Comparison of ENCODE assay signal across 1 cellular context in the genomic region with DNA sequence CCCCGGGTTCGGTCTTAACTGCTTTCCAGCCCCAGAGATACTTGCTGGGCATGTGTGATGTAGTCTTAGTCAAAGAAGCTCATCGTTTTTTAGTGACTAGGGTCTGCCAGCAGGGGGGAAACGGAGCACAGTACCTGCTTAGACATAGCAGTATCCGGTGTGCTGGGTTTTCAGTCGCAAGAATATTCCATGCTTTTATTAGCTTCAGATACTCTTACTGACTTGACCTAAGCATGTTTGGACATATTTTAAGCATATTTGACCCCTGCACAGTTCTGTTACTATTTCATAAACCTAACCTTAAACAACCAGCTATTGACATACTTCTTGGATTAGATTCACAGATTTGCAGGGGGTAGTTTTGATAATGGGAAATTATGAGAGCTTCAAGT.
TF ChIP-seq lines count a peak whose summit lies in the region.

No MANE protein-coding gene starts in this region.

TF ChIP-seq in HepG2, 621 proteins besides CTCF, POLR2A, EP300 and RAD21 (continued from another document and continues in another):
- no peak for TF ChIP-seq ZNF609 (CRISPR knock-in tag; IDR thresholded peaks at IDR 0.05; ENCODE audit: borderline replicate concordance)
- no peak; the same call in 1 of the 2 replicates for TF ChIP-seq KDM3A (CRISPR knock-in tag; IDR thresholded peaks at IDR 0.05; ENCODE audit: low read depth)
- no peak for TF ChIP-seq ZNF761 (CRISPR knock-in tag; conservative IDR thresholded peaks at IDR 0.05)
- no peak for TF ChIP-seq PAWR (CRISPR knock-in tag; IDR thresholded peaks at IDR 0.05; ENCODE audit: borderline replicate concordance)
- TF ChIP-seq ZNF362 (CRISPR knock-in tag; IDR thresholded peaks at IDR 0.05; ENCODE audit: borderline replicate concordance) = peak; percentile 24; the same call in 1 of the 2 replicates
- TF ChIP-seq MXD4 (CRISPR knock-in tag; IDR thresholded peaks at IDR 0.05) = peak; percentile 24; the same call in 1 of the 2 replicates
- no peak for TF ChIP-seq ARNTL (CRISPR knock-in tag; IDR thresholded peaks at IDR 0.05)
- TF ChIP-seq KIAA2018 (CRISPR knock-in tag; IDR thresholded peaks at IDR 0.05; ENCODE audit: borderline replicate concordance) = no peak
- no peak for TF ChIP-seq ZNF672 (CRISPR knock-in tag; IDR thresholded peaks at IDR 0.05)
- TF ChIP-seq ZNF280B (CRISPR knock-in tag; IDR thresholded peaks at IDR 0.05; ENCODE audit: borderline replicate concordance) = no peak
- no peak for TF ChIP-seq ZNF773 (CRISPR knock-in tag; IDR thresholded peaks at IDR 0.05; ENCODE audit: borderline replicate concordance)
- TF ChIP-seq ISL2 (CRISPR knock-in tag; IDR thresholded peaks at IDR 0.05) = 0 out of 2 replicates have a peak, but pooled peaks have one; percentile 18
- 0 out of 2 replicates have a peak, but pooled peaks have one; percentile 15 for TF ChIP-seq DMAP1 (CRISPR knock-in tag; IDR thresholded peaks at IDR 0.05)
- TF ChIP-seq, protein P1, sequence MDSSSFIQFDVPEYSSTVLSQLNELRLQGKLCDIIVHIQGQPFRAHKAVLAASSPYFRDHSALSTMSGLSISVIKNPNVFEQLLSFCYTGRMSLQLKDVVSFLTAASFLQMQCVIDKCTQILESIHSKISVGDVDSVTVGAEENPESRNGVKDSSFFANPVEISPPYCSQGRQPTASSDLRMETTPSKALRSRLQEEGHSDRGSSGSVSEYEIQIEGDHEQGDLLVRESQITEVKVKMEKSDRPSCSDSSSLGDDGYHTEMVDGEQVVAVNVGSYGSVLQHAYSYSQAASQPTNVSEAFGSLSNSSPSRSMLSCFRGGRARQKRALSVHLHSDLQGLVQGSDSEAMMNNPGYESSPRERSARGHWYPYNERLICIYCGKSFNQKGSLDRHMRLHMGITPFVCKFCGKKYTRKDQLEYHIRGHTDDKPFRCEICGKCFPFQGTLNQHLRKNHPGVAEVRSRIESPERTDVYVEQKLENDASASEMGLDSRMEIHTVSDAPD (CRISPR knock-in tag; IDR thresholded peaks at IDR 0.05) = no peak
- no peak for TF ChIP-seq CEBPG (CRISPR knock-in tag; IDR thresholded peaks at IDR 0.05)
- TF ChIP-seq SOX13 (IDR thresholded peaks at IDR 0.05) = no peak
- no peak for TF ChIP-seq SOX13 (CRISPR knock-in tag; conservative IDR thresholded peaks at IDR 0.05 in 1 of 2, IDR thresholded peaks at IDR 0.05 in 1 of 2)
- 0 out of 2 replicates have a peak, but pooled peaks have one; percentile 50 for TF ChIP-seq ZKSCAN8 (CRISPR knock-in tag; IDR thresholded peaks at IDR 0.05; ENCODE audit: borderline replicate concordance)
- no peak for TF ChIP-seq PCBP2 (optimal IDR thresholded peaks at IDR 0.05; ENCODE audit: low read depth, low read length, poor library complexity, severe bottlenecking)
- TF ChIP-seq FOXP1 (IDR thresholded peaks at IDR 0.05) = no peak
- TF ChIP-seq FOXP1 (CRISPR knock-in tag; IDR thresholded peaks at IDR 0.05) = no peak
- TF ChIP-seq, protein P2, sequence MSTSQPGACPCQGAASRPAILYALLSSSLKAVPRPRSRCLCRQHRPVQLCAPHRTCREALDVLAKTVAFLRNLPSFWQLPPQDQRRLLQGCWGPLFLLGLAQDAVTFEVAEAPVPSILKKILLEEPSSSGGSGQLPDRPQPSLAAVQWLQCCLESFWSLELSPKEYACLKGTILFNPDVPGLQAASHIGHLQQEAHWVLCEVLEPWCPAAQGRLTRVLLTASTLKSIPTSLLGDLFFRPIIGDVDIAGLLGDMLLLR (CRISPR knock-in tag; IDR thresholded peaks at IDR 0.05) = no peak
- TF ChIP-seq, protein P3, sequence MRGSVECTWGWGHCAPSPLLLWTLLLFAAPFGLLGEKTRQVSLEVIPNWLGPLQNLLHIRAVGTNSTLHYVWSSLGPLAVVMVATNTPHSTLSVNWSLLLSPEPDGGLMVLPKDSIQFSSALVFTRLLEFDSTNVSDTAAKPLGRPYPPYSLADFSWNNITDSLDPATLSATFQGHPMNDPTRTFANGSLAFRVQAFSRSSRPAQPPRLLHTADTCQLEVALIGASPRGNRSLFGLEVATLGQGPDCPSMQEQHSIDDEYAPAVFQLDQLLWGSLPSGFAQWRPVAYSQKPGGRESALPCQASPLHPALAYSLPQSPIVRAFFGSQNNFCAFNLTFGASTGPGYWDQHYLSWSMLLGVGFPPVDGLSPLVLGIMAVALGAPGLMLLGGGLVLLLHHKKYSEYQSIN (CRISPR knock-in tag; IDR thresholded peaks at IDR 0.05; ENCODE audit: borderline replicate concordance) = no peak
- TF ChIP-seq GTF3A (CRISPR knock-in tag; conservative IDR thresholded peaks at IDR 0.05) = no peak
- TF ChIP-seq ZFP36L2 (CRISPR knock-in tag; IDR thresholded peaks at IDR 0.05) = no peak
- TF ChIP-seq CEBPB (IDR thresholded peaks at IDR 0.05; ENCODE audit: borderline replicate concordance, low read depth, low read length) = no peak
- TF ChIP-seq THYN1 (CRISPR knock-in tag; IDR thresholded peaks at IDR 0.05; ENCODE audit: borderline replicate concordance, low read depth) = no peak
- no peak for TF ChIP-seq ZNF354B (CRISPR knock-in tag; IDR thresholded peaks at IDR 0.05)
- TF ChIP-seq, protein P4, sequence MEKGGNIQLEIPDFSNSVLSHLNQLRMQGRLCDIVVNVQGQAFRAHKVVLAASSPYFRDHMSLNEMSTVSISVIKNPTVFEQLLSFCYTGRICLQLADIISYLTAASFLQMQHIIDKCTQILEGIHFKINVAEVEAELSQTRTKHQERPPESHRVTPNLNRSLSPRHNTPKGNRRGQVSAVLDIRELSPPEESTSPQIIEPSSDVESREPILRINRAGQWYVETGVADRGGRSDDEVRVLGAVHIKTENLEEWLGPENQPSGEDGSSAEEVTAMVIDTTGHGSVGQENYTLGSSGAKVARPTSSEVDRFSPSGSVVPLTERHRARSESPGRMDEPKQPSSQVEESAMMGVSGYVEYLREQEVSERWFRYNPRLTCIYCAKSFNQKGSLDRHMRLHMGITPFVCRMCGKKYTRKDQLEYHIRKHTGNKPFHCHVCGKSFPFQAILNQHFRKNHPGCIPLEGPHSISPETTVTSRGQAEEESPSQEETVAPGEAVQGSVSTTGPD (CRISPR knock-in tag; IDR thresholded peaks at IDR 0.05) = no peak
- no peak for TF ChIP-seq STAT6 (CRISPR knock-in tag; IDR thresholded peaks at IDR 0.05; ENCODE audit: borderline replicate concordance)
